In the genomic region with DNA sequence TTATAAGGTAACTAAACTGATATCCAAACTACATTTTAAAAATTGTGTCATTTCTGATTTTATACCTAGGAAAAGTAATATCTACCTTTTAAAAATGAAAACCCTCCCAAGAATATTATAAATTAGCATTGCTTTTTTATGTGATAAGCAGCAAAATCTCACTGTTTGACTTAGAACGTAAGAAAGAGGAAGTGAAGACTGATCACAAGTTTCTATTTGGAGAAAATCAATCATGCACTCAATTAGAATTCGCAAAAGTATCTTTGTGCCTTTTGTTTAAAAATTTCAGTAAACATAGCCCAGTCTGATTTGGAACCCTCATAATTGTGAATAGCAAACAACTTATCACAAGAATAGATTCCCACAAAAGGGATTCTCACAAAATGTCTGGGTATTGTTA, we compare ENCODE assay signal across 19 cellular contexts.
DNase-seq lines count a peak whose midpoint lies in the region; ATAC-seq and TF ChIP-seq lines count a peak whose summit lies in the region.
"Had no signal": no experiment of that assay in that cellular context is flagged by ENCODE, and none has a peak within 500 bp of the region (broad histone marks: within the 10 kb centered on the region; RNA-seq: fewer than 3 reads in every experiment).

No MANE protein-coding gene starts in this region.

- peaks cover 0 to 4% (median 0%) of the 10 kb centered on the region in 3 donors for H3K4me1 ChIP-seq in gastroesophageal sphincter
- H3K4me1 ChIP-seq in vagina: no peaks in the 10 kb centered on the region
- H3K4me1 ChIP-seq: prostate gland had no signal

- H3K36me3 ChIP-seq in gastroesophageal sphincter: no peaks in the 10 kb centered on the region
- no peaks in the 10 kb centered on the region for H3K36me3 ChIP-seq in vagina
- H3K36me3 ChIP-seq: esophagus muscularis mucosa, prostate gland had no signal

- TF ChIP-seq EP300 in gastroesophageal sphincter (IDR thresholded peaks at IDR 0.05): no peak

- WGBS in gastroesophageal sphincter (ENCODE audit: low coverage in 1 of 2), 2 donors: 71 to 84% methylated on average over 2 of the region's 2 CpGs

- peak; percentile 8 for DNase-seq in NAMALWA (ENCODE audit: low spot score)
- no peak for DNase-seq in vagina (ENCODE audit: extremely low spot score in 2 of 2)
- no peak for DNase-seq in activated gamma-delta T cell (lab: John Stamatoyannopoulos, UW)
- DNase-seq: amygdala; CD8-positive, alpha-beta memory T cell; effector CD8-positive, alpha-beta T cell; midbrain; NCI-H226; stimulated activated CD8-positive, alpha-beta memory T cell treated with anti-CD3 and anti-CD28 coated beads, Interleukin-4, amount 100 ng/mL, for 48 hours had no signal

- ATAC-seq in GM18511 (IDR thresholded peaks at IDR 0.05; ENCODE audit: unreplicated experiment) (peak; percentile 71), GM19452 (IDR thresholded peaks at IDR 0.05; ENCODE audit: unreplicated experiment) (peak; percentile 56), HG02981 (IDR thresholded peaks at IDR 0.05; ENCODE audit: unreplicated experiment) (peak; percentile 66), gastroesophageal sphincter (no peak), GM21515 (IDR thresholded peaks at IDR 0.05; ENCODE audit: unreplicated experiment) (no peak)
- ATAC-seq: SK-N-SH treated with all-trans-retinoic acid at 6 μM for 48 hours had no signal

- intact Hi-C loops in vagina (cut with DNase I): no loop called here

- no peaks in the 10 kb centered on the region for H3K27me3 ChIP-seq in gastroesophageal sphincter
- H3K27me3 ChIP-seq in vagina: no peaks in the 10 kb centered on the region
- H3K27me3 ChIP-seq: esophagus muscularis mucosa, neural progenitor cell had no signal

- H3K4me3 ChIP-seq in gastroesophageal sphincter: no peak overlapping the region
- H3K4me3 ChIP-seq in vagina: no peak overlapping the region
- H3K4me3 ChIP-seq: esophagus muscularis mucosa, neural progenitor cell, prostate gland, skin epidermis had no signal

- no peak for TF ChIP-seq CTCF in gastroesophageal sphincter (IDR thresholded peaks at IDR 0.05)
- TF ChIP-seq CTCF in vagina (IDR thresholded peaks at IDR 0.05): no peak

- TF ChIP-seq POLR2A in gastroesophageal sphincter (IDR thresholded peaks at IDR 0.05) (no peak), vagina (IDR thresholded peaks at IDR 0.05) (no peak)

- H3K9me3 ChIP-seq in gastroesophageal sphincter (no peaks in the 10 kb centered on the region), vagina (no peaks in the 10 kb centered on the region)
- H3K9me3 ChIP-seq: esophagus muscularis mucosa, prostate gland had no signal

- H3K27ac ChIP-seq in gastroesophageal sphincter (no peak overlapping the region), vagina (no peak overlapping the region)
- H3K27ac ChIP-seq: esophagus muscularis mucosa, prostate gland, skin epidermis had no signal

Comparison
In these comparisons a context has a peak if more than half of its experiments do, and no peak if none do; other contexts are left out.
1. ATAC-seq: peak in GM18511 (single experiment), GM19452 (single experiment) and HG02981 (single experiment); none in gastroesophageal sphincter (single experiment) and GM21515 (single experiment).